In the genomic region with DNA sequence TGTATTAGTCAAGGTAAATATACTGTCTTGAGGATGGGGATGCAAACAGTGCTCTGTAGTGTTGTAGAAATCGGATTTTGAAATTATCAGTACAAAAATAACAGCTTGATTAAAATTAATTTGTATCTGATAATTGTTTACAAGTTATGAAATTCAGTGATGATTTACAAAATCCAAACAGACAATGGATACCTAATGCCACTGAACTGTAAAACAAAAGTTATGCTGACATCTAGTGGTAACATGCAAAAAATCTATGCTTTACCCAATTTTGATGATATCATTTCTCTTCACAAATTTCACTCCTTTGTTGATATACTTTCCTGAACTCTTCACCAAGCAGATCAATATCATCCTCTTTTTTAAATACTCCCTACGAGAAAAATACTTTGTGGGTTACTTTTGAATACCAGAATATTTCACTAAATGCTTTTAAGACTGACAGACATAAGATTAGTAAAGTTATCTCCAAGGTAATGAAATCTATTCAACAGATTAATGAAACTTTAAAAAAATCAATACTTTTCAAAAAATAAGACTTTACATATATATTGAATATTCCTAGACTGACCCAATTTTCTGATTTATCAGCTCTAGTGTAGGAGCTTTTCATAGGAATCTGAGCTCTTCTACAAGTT, we compare ENCODE assay signal across 9 cellular contexts. TPM values are rescaled to one million over a fixed set of nuclear protein-coding genes. Genes with fewer than 3 reads are reported as not detected.
DNase-seq lines count a peak whose midpoint lies in the region; ATAC-seq and TF ChIP-seq lines count a peak whose summit lies in the region.
"Had no signal": no experiment of that assay in that cellular context is flagged by ENCODE, and none has a peak within 500 bp of the region (broad histone marks: within the 10 kb centered on the region; RNA-seq: fewer than 3 reads in every experiment).

No MANE protein-coding gene starts in this region.

- peaks cover 0 to 3% (median 0%) of the 10 kb centered on the region in 4 donors for H3K9me3 ChIP-seq in sigmoid colon

- H3K27me3 ChIP-seq in H7 (ENCODE audit: control insufficient read depth, insufficient read depth, low read length): no peaks in the 10 kb centered on the region
- no peaks in the 10 kb centered on the region for H3K27me3 ChIP-seq in sigmoid colon

- 35 to 41% methylated on average over 2 of the region's 2 CpGs for WGBS in sigmoid colon, 2 donors

- TF ChIP-seq CTCF in choroid plexus epithelial cell (conservative IDR thresholded peaks at IDR 0.05; ENCODE audit: low read depth, low read length) (peak; percentile 54), sigmoid colon (IDR thresholded peaks at IDR 0.05) (peak in 2 of 4 experiments; percentile 18 to 22)

- no peaks in the 10 kb centered on the region for H3K4me1 ChIP-seq in sigmoid colon

- intact Hi-C loops in sigmoid colon (cut with DNase I): no loop called here

- TF ChIP-seq POLR2A in sigmoid colon (IDR thresholded peaks at IDR 0.05): no peak

- no peak overlapping the region for H3K27ac ChIP-seq in sigmoid colon

- H3K4me3 ChIP-seq in H7 (ENCODE audit: insufficient read depth, low read depth, low read length) (no peak overlapping the region), choroid plexus epithelial cell (ENCODE audit: low read depth, low read length) (no peak overlapping the region), sigmoid colon (no peak overlapping the region)

- no peak for ATAC-seq in HG02970 (IDR thresholded peaks at IDR 0.05; ENCODE audit: low FRiP score, unreplicated experiment)
- ATAC-seq: naive thymus-derived CD8-positive, alpha-beta T cell had no signal

- in situ Hi-C loops in Caki2 (cut with HindIII; ENCODE audit: low pct_unique_long_range_greater_than_20kb, low sequenced_read_pairs): no loop called here

- peak; percentile 29 for DNase-seq in Caki2 (ENCODE audit: low read depth)
- DNase-seq in H7: peak; percentile 4
- peak; percentile 33 for DNase-seq in NCI-H2227 (lab: John Stamatoyannopoulos, UW; ENCODE audit: unreplicated experiment)
- DNase-seq in choroid plexus epithelial cell (ENCODE audit: low read depth): peak; percentile 61
- peak; percentile 57 for DNase-seq in myocyte (ENCODE audit: low read depth)
- DNase-seq in stimulated activated CD8-positive, alpha-beta memory T cell treated with anti-CD3 and anti-CD28 coated beads, Interleukin-4, amount 100 ng/mL, for 48 hours: no peak
- no peak for DNase-seq in sigmoid colon

- H3K36me3 ChIP-seq in H7 (replicated peaks; ENCODE audit: control insufficient read depth, insufficient read depth, low read length) (no peaks in the 10 kb centered on the region), sigmoid colon (peaks cover 0 to 6% (median 0%) of the 10 kb centered on the region in 4 donors)

- TF ChIP-seq EP300 in sigmoid colon (IDR thresholded peaks at IDR 0.05): no peak

RNA-seq across cellular contexts. Expression of gene MNS1, which starts 36.0 kb away (rescaled TPM):
- total RNA-seq in Caki2 (2014; rRNA removed; shearing (Covaris generic); ENCODE audit: low replicate concordance): 1.1 and 4.2 TPM in 2 replicates
- total RNA-seq in H7 (2014; rRNA removed; shearing (Covaris generic)): 0.52 and 0.55 TPM in 2 replicates
- total RNA-seq in myocyte: 2.4 and 2.5 TPM in 2 replicates
- polyA plus RNA-seq in myocyte (2012): 1.6 TPM
- total RNA-seq in sigmoid colon: 1 to 10 TPM in 2 of 4 donors, under 1 TPM in 2; 0.55 to 1.2 (median 0.87) TPM
- 1 to 10 TPM; 1.2 to 1.9 (median 1.8) TPM for polyA plus RNA-seq in sigmoid colon
- total RNA-seq: naive thymus-derived CD8-positive, alpha-beta T cell had no signal
- polyA plus RNA-seq: naive thymus-derived CD8-positive, alpha-beta T cell had no signal

Comparison
In these comparisons a context has a peak if more than half of its experiments do, and no peak if none do; other contexts are left out.
1. DNase-seq: peak in Caki2 (single experiment), H7 (single experiment), NCI-H2227 (single experiment), choroid plexus epithelial cell (single experiment) and myocyte (single experiment); none in stimulated activated CD8-positive, alpha-beta memory T cell treated with anti-CD3 and anti-CD28 coated beads, Interleukin-4, amount 100 ng/mL, for 48 hours (single experiment) and sigmoid colon (single experiment).